22 cellular contexts compared by ENCODE assay signal in genomic region chr9:89368550-89368949, GRCh38.
"Had no signal": no experiment of that assay in that cellular context is flagged by ENCODE, and none has a peak within 500 bp of the region (broad histone marks: within the 10 kb centered on the region; RNA-seq: fewer than 3 reads in every experiment).

No MANE protein-coding gene starts in this region.

- H3K27me3 Mint-ChIP-seq: activated B cell treated with CpG ODN at 0.5 μM for 24 hours had no signal

- DNase-seq: activated B cell treated with CpG ODN at 0.5 μM for 24 hours; activated effector memory CD4-positive, alpha-beta T cell treated with Interleukin-2 at 50 U/mL for 16 hours; activated T-cell treated with anti-CD3 and anti-CD28 coated beads for 4 hours; brain microvascular endothelial cell; central memory CD4-positive, alpha-beta T cell; cortex of kidney; effector CD4-positive, alpha-beta T cell; gastrocnemius medialis; head of caudate nucleus; left ventricle myocardium inferior; mammary epithelial cell; midbrain; ovary; psoas muscle; SHP77 treated with DMSO at 0.1 percent for 48 hours; SK-N-SH; stimulated activated CD4-positive, alpha-beta T cell treated with anti-CD3 and anti-CD28 coated beads, Interleukin-15, amount 100 ng/mL, for 24 hours; stimulated activated CD4-positive, alpha-beta T cell treated with anti-CD3 and anti-CD28 coated beads, Interleukin-4, amount 100 ng/mL, for 1 hour; stomach; testis had no signal

- H3K9me3 Mint-ChIP-seq: activated B cell treated with CpG ODN at 0.5 μM for 24 hours had no signal

- ATAC-seq: esophagus mucosa, gastrocnemius medialis, psoas muscle, right cardiac atrium had no signal

- H3K4me3 Mint-ChIP-seq: activated B cell treated with CpG ODN at 0.5 μM for 24 hours had no signal

- H3K27ac Mint-ChIP-seq: activated B cell treated with CpG ODN at 0.5 μM for 24 hours had no signal
